Comparison of ENCODE assay signal across 12 cellular contexts in the genomic region with DNA sequence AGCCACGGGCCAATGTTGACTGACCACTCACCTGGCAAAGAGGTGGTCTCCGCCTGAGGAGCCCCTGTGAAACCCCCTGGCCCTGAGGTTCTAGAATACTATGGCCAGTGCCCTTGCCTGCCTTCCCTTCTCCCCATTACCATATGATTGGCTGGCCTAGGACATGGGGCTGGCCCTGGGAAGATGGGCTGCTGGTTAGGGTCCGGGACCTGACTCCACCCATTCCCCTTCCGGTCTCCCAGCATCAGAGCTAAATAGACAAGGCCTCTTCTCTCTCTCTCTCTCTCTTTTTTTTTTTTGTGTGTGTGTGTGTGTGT. TPM values are rescaled to one million over a fixed set of nuclear protein-coding genes. Genes with fewer than 3 reads are reported as not detected.
DNase-seq lines count a peak whose midpoint lies in the region; ATAC-seq and TF ChIP-seq lines count a peak whose summit lies in the region.
"Had no signal": no experiment of that assay in that cellular context is flagged by ENCODE, and none has a peak within 500 bp of the region (broad histone marks: within the 10 kb centered on the region; RNA-seq: fewer than 3 reads in every experiment).

No MANE protein-coding gene starts in this region.

- H3K27ac Mint-ChIP-seq in effector memory CD8-positive, alpha-beta T cell = peak overlapping the region; percentile 82 to 90
- peak overlapping the region; percentile 96 for H3K27ac Mint-ChIP-seq in stimulated activated effector memory CD8-positive, alpha-beta T cell treated with anti-CD3 and anti-CD28 coated beads, Interleukin-12 subunit alpha, Interleukin-12 subunit beta, amount 100 ng/mL, for 72 hours

- H3K9me3 ChIP-seq in Peyer's patch = no peaks in the 10 kb centered on the region

- H3K4me3 ChIP-seq in Peyer's patch = peak overlapping the region; percentile 13 to 92 (median 53)

- no peak for ATAC-seq in effector memory CD8-positive, alpha-beta T cell (replicated peaks)
- no peak for ATAC-seq in stimulated activated effector memory CD8-positive, alpha-beta T cell treated with anti-CD3 and anti-CD28 coated beads, Interleukin-12 subunit alpha, Interleukin-12 subunit beta, amount 100 ng/mL, for 72 hours
- ATAC-seq in HG02798 (IDR thresholded peaks at IDR 0.05; ENCODE audit: poor library complexity, unreplicated experiment) = no peak
- ATAC-seq: activated CD4-positive, CD25-positive, alpha-beta regulatory T cell treated with anti-CD3 and anti-CD28 coated beads, Interleukin-2, amount 50 U/mL, for 24 hours had no signal

- DNase-seq in Peyer's patch (no peak), NCI-H1105 treated with DMSO at 0.1 percent for 48 hours (lab: John Stamatoyannopoulos, UW) (no peak), 8988T (no peak)
- DNase-seq in effector memory CD8-positive, alpha-beta T cell = peak in 1 of 3 experiments; percentile 37
- peak in 1 of 2 donors; percentile 65 for DNase-seq in stimulated activated effector memory CD8-positive, alpha-beta T cell treated with anti-CD3 and anti-CD28 coated beads, Interleukin-12 subunit alpha, Interleukin-12 subunit beta, amount 100 ng/mL, for 72 hours (ENCODE audit: low spot score in 2 of 2)
- DNase-seq: midbrain, NCI-H510A treated with DMSO at 0.1 percent for 48 hours had no signal

- H3K27ac ChIP-seq in Peyer's patch = peak overlapping the region; percentile 84 to 97 (median 88)

- no peaks in the 10 kb centered on the region for H3K27me3 Mint-ChIP-seq in effector memory CD8-positive, alpha-beta T cell

- H3K4me1 Mint-ChIP-seq in effector memory CD8-positive, alpha-beta T cell (ENCODE audit: low read depth in 2 of 2) = peaks cover 73 to 79% of the 10 kb centered on the region in 2 donors
- H3K4me1 Mint-ChIP-seq in stimulated activated effector memory CD8-positive, alpha-beta T cell treated with anti-CD3 and anti-CD28 coated beads, Interleukin-12 subunit alpha, Interleukin-12 subunit beta, amount 100 ng/mL, for 72 hours = peaks cover 83% of the 10 kb centered on the region

- no peak for TF ChIP-seq CTCF in Peyer's patch (IDR thresholded peaks at IDR 0.05)

- no peaks in the 10 kb centered on the region for H3K9me3 Mint-ChIP-seq in effector memory CD8-positive, alpha-beta T cell
- no peaks in the 10 kb centered on the region for H3K9me3 Mint-ChIP-seq in stimulated activated effector memory CD8-positive, alpha-beta T cell treated with anti-CD3 and anti-CD28 coated beads, Interleukin-12 subunit alpha, Interleukin-12 subunit beta, amount 100 ng/mL, for 72 hours

- peaks cover 87% of the 10 kb centered on the region for H3K36me3 Mint-ChIP-seq in effector memory CD8-positive, alpha-beta T cell (ENCODE audit: insufficient read depth)
- peaks cover 86% of the 10 kb centered on the region for H3K36me3 Mint-ChIP-seq in stimulated activated effector memory CD8-positive, alpha-beta T cell treated with anti-CD3 and anti-CD28 coated beads, Interleukin-12 subunit alpha, Interleukin-12 subunit beta, amount 100 ng/mL, for 72 hours

- peaks cover 22 to 88% (median 52%) of the 10 kb centered on the region in 4 donors for H3K4me1 ChIP-seq in Peyer's patch

- H3K36me3 ChIP-seq in Peyer's patch = no peaks in the 10 kb centered on the region

- TF ChIP-seq POLR2A in GM15510 (IDR thresholded peaks at IDR 0.05; ENCODE audit: borderline replicate concordance, extremely low read depth, insufficient read length) (peak; percentile 42), Peyer's patch (IDR thresholded peaks at IDR 0.05) (no peak)

- peak overlapping the region; percentile 80 to 82 for H3K4me3 Mint-ChIP-seq in effector memory CD8-positive, alpha-beta T cell
- peak overlapping the region; percentile 96 for H3K4me3 Mint-ChIP-seq in stimulated activated effector memory CD8-positive, alpha-beta T cell treated with anti-CD3 and anti-CD28 coated beads, Interleukin-12 subunit alpha, Interleukin-12 subunit beta, amount 100 ng/mL, for 72 hours

- H3K27me3 ChIP-seq in Peyer's patch = no peaks in the 10 kb centered on the region

RNA-seq across cellular contexts. Expression of a gene that starts 3.8 kb away (rescaled TPM):
- 100 to 1,000 TPM in 1 of 4 donors, 10 to 100 TPM in 3; 53.8 to 122 (median 66.2) TPM for total RNA-seq in Peyer's patch

RNA-seq across cellular contexts. Expression of a gene that starts 27.0 kb away (rescaled TPM):
- not detected for total RNA-seq in Peyer's patch
- total RNA-seq: HT-29 had no signal

RNA-seq across cellular contexts. Expression of a gene that starts 37.0 kb away (rescaled TPM):
- total RNA-seq in Peyer's patch = not detected
- total RNA-seq: H4, HT-29 had no signal

RNA-seq across cellular contexts. Expression of a gene that starts 40.8 kb away (rescaled TPM):
- total RNA-seq in Peyer's patch = not detected
- total RNA-seq: H4 had no signal

RNA-seq across cellular contexts. Expression of a gene that starts 57.3 kb away (rescaled TPM):
- total RNA-seq in Peyer's patch = 100 to 1,000 TPM; 194 to 508 (median 288) TPM
